8 cellular contexts compared by ENCODE assay signal in the genomic region with DNA sequence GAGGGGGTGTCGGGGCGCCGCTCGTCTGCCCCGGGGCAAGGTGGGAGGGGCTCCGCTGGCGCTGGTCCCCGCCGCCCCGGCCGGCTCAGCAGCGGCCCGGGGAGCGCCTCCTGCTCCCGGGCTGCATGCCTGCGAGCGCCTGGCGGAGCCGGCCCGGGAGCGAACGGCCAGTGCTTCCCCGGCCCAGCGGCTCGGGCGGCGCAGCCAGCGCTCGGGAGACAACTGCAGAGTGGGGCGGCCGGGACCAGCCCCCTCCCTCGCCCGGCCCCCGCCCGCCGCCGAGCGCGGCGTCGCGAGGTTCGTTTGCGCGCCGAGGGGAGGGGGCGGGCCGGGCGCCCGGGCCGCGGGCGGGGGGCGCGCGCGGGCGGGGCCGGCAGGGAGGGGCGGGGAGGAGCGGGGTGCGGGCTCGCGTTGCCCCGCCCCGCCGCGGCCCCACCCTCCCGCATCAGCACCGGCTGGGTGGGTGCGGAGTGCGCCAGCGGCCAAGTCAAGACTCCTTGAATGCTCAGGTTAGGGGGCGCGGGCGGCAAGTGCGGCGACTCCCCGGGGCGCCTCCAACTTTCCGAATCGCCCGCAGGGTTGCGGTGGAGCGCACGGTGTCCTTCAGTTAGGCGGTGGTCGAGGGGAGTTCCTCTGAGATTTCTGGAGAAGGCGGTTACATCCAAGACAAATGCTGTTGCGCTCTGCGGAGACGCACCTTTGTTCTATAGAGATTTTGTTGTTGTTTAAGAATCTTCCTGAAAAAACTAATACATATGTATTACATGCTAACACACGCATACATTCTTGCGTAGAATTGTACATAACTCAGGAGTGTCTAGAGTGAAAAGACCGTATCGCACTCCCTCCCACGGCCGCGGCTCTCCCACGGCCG. TPM values are rescaled to one million over a fixed set of nuclear protein-coding genes. Genes with fewer than 3 reads are reported as not detected.
DNase-seq lines count a peak whose midpoint lies in the region; ATAC-seq, FAIRE-seq and TF ChIP-seq lines count a peak whose summit lies in the region.
"Had no signal": no experiment of that assay in that cellular context is flagged by ENCODE, and none has a peak within 500 bp of the region (broad histone marks: within the 10 kb centered on the region; RNA-seq: fewer than 3 reads in every experiment).

A gene with protein sequence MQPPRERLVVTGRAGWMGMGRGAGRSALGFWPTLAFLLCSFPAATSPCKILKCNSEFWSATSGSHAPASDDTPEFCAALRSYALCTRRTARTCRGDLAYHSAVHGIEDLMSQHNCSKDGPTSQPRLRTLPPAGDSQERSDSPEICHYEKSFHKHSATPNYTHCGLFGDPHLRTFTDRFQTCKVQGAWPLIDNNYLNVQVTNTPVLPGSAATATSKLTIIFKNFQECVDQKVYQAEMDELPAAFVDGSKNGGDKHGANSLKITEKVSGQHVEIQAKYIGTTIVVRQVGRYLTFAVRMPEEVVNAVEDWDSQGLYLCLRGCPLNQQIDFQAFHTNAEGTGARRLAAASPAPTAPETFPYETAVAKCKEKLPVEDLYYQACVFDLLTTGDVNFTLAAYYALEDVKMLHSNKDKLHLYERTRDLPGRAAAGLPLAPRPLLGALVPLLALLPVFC (minus strand): TSS at position 231 of the 874 bp plus-strand sequence. CDS start 279 bp downstream, outside the sequence.

- no peak for FAIRE-seq in endothelial cell of umbilical vein (lab: Jason Lieb, UNC)

- H3K9ac ChIP-seq in GM23248 = no peak within 1 kb of the TSS
- H3K9ac ChIP-seq in endothelial cell of umbilical vein (replicated peaks; ENCODE audit: extremely low read depth, insufficient read depth, low read length) = no peak within 1 kb of the TSS

- H3K4me1 Mint-ChIP-seq in naive thymus-derived CD4-positive, alpha-beta T cell = peaks cover 10 to 26% (median 16%) of the 10 kb centered on the region in 7 donors

- H3K27ac ChIP-seq in GM23248 (no peak within 1 kb of the TSS), endothelial cell of umbilical vein (ENCODE audit: insufficient read depth, low read depth, low read length) (no peak within 1 kb of the TSS)
- no peak within 1 kb of the TSS for H3K27ac ChIP-seq in naive thymus-derived CD4-positive, alpha-beta T cell (ENCODE audit: low read depth, low read length)

- TF ChIP-seq POLR2A in endothelial cell of umbilical vein (IDR thresholded peaks at IDR 0.05; ENCODE audit: low read depth, low read length) = no peak

- no peaks in the 10 kb centered on the region for H3K4me1 ChIP-seq in GM23248 (ENCODE audit: insufficient read depth)
- peaks cover 3% of the 10 kb centered on the region for H3K4me1 ChIP-seq in endothelial cell of umbilical vein (ENCODE audit: control insufficient read depth, extremely low read depth, insufficient read depth, low read length)
- H3K4me1 ChIP-seq in naive thymus-derived CD4-positive, alpha-beta T cell (ENCODE audit: control insufficient read depth in 2 of 2, insufficient read depth in 2 of 2, low read length in 2 of 2) = peaks cover 0 to 4% of the 10 kb centered on the region in 2 donors

- no peak within 1 kb of the TSS for H3K27ac Mint-ChIP-seq in naive thymus-derived CD4-positive, alpha-beta T cell

- H3K9me3 ChIP-seq in GM23248 (ENCODE audit: low read depth) = no peaks in the 10 kb centered on the region
- no peaks in the 10 kb centered on the region for H3K9me3 ChIP-seq in endothelial cell of umbilical vein (replicated peaks; ENCODE audit: control insufficient read depth, insufficient read depth, low read length)
- no peaks in the 10 kb centered on the region for H3K9me3 ChIP-seq in naive thymus-derived CD4-positive, alpha-beta T cell (ENCODE audit: control insufficient read depth in 2 of 3, low read length in 3 of 3)

- CTCF ChIA-PET in endothelial cell of umbilical vein (lab: Charles Lee) = interaction anchor here (0.7 to 2.1 kb wide), 8 partner anchors 11 to 1234 kb away, joined by 3 to 31 read pairs (median 14); no protein-coding TSS in a partner anchor
- CTCF ChIA-PET in naive thymus-derived CD4-positive, alpha-beta T cell (lab: Charles Lee) = no interaction called here

- TF ChIP-seq CTCF in endothelial cell of umbilical vein (IDR thresholded peaks at IDR 0.05; ENCODE audit: extremely low read depth in 1 of 2, insufficient read depth in 1 of 2, low read depth in 1 of 2, low read length in 2 of 2) = no peak

- intact Hi-C loops in endothelial cell of umbilical vein (cut with micrococcal nuclease) = loop anchor here (1.0 kb wide), 1 partner anchor 1235 kb away; no protein-coding TSS in a partner anchor
- intact Hi-C loops in naive thymus-derived CD4-positive, alpha-beta T cell (cut with micrococcal nuclease) = loop anchor here (1.0 to 10.0 kb wide), 4 partner anchors 57 to 1031 kb away; no protein-coding TSS in a partner anchor

- POLR2A ChIA-PET in endothelial cell of umbilical vein (lab: Charles Lee) = no interaction called here
- POLR2A ChIA-PET in naive thymus-derived CD4-positive, alpha-beta T cell (lab: Charles Lee) = no interaction called here

- peak; percentile 17 for ATAC-seq in naive thymus-derived CD4-positive, alpha-beta T cell
- ATAC-seq in HG02623 (IDR thresholded peaks at IDR 0.05; ENCODE audit: unreplicated experiment) = no peak
- no peak for ATAC-seq in HG03460 (IDR thresholded peaks at IDR 0.05; ENCODE audit: unreplicated experiment)

- in situ Hi-C loops in GM23248 (cut with MboI) = no loop called here

- H3K36me3 Mint-ChIP-seq in naive thymus-derived CD4-positive, alpha-beta T cell = peaks cover 0 to 5% (median 0%) of the 10 kb centered on the region in 5 donors

- H3K9me2 ChIP-seq in GM23248 (ENCODE audit: insufficient read depth) = no peaks in the 10 kb centered on the region

- no TSS peak for BruUV-seq in endothelial cell of umbilical vein (replicated peaks; lab: Mats Ljungman, UMichigan)

- H3K4me3 ChIP-seq in GM23248 (peak within 1 kb of the TSS; percentile 55), endothelial cell of umbilical vein (replicated peaks in 1 of 3; ENCODE audit: insufficient read depth in 1 of 3, low read depth in 1 of 3, low read length in 3 of 3) (no peak within 1 kb of the TSS)
- H3K4me3 ChIP-seq in naive thymus-derived CD4-positive, alpha-beta T cell (ENCODE audit: low read length) = peak within 1 kb of the TSS; percentile 33

- no peaks in the 10 kb centered on the region for H3K9me1 ChIP-seq in endothelial cell of umbilical vein (replicated peaks; ENCODE audit: control insufficient read depth, extremely low read depth, insufficient read depth, low read length)

- 16 to 20% methylated on average over 25 to 54 of the region's 101 CpGs for WGBS in GM23248 (ENCODE audit: low coverage in 1 of 2, low lambda C conversion rate in 2 of 2, missing lambda C conversion rate in 2 of 2), 2 experiments

- H3K79me2 ChIP-seq in GM23248 (ENCODE audit: insufficient read depth) (no peaks in the 10 kb centered on the region), endothelial cell of umbilical vein (ENCODE audit: control insufficient read depth, insufficient read depth, low read length) (no peaks in the 10 kb centered on the region)

- H3K4me2 ChIP-seq in GM23248 (ENCODE audit: unreplicated experiment) (peak within 1 kb of the TSS; percentile 78), endothelial cell of umbilical vein (ENCODE audit: insufficient read depth, low read length) (peak within 1 kb of the TSS; percentile 26)

- peak within 1 kb of the TSS; percentile 60 for H2AFZ ChIP-seq in GM23248
- peak within 1 kb of the TSS; percentile 76 for H2AFZ ChIP-seq in endothelial cell of umbilical vein (ENCODE audit: low read depth, low read length)

- H3F3A ChIP-seq in GM23248 (ENCODE audit: insufficient read depth) = no peaks in the 10 kb centered on the region

- H3K4me3 Mint-ChIP-seq in naive thymus-derived CD4-positive, alpha-beta T cell = peak within 1 kb of the TSS; percentile 75 to 94 (median 87)

- no peaks in the 10 kb centered on the region for H3K9me3 Mint-ChIP-seq in naive thymus-derived CD4-positive, alpha-beta T cell

- H3K36me3 ChIP-seq in GM23248 (ENCODE audit: low read depth) (no peaks in the 10 kb centered on the region), endothelial cell of umbilical vein (ENCODE audit: control insufficient read depth in 2 of 2, extremely low read depth in 1 of 2, insufficient read depth in 2 of 2, low read length in 2 of 2) (no peaks in the 10 kb centered on the region)
- no peaks in the 10 kb centered on the region for H3K36me3 ChIP-seq in naive thymus-derived CD4-positive, alpha-beta T cell (ENCODE audit: control insufficient read depth in 2 of 3, insufficient read depth in 3 of 3, low read length in 3 of 3)

- DNase-seq in GM23248 = peak; percentile 23
- peak; percentile 17 for DNase-seq in NCI-H748 treated with DMSO at 0.1 percent for 48 hours (lab: John Stamatoyannopoulos, UW)
- no peak for DNase-seq in endothelial cell of umbilical vein (ENCODE audit: low read depth, low spot score)
- DNase-seq in naive thymus-derived CD4-positive, alpha-beta T cell = peak in 1 of 9 donors; percentile 38
- no peak for DNase-seq in stimulated activated CD4-positive, alpha-beta T cell treated with anti-CD3 and anti-CD28 coated beads, Interleukin-12 subunit alpha, Interleukin-12 subunit beta, amount 100 ng/mL, for 4 hours

- H3K27me3 Mint-ChIP-seq in naive thymus-derived CD4-positive, alpha-beta T cell = peaks cover 52 to 68% (median 64%) of the 10 kb centered on the region in 5 donors

- dilution Hi-C loops in endothelial cell of umbilical vein (cut with MboI; ENCODE audit: extremely low pct_ligation_motif_present, low sequenced_read_pairs) = no loop called here

- no peaks in the 10 kb centered on the region for H4K20me1 ChIP-seq in GM23248 (ENCODE audit: insufficient read depth)
- H4K20me1 ChIP-seq in endothelial cell of umbilical vein (replicated peaks; ENCODE audit: control insufficient read depth, extremely low read depth, insufficient read depth, low read length) = no peaks in the 10 kb centered on the region

- H3K27me3 ChIP-seq in GM23248 (replicated peaks; ENCODE audit: insufficient read depth) (peaks cover 73% of the 10 kb centered on the region), endothelial cell of umbilical vein (ENCODE audit: control insufficient read depth in 2 of 2, insufficient read depth in 2 of 2, low read length in 2 of 2) (peaks cover 40 to 53% of the 10 kb centered on the region in 2 experiments)
- H3K27me3 ChIP-seq in naive thymus-derived CD4-positive, alpha-beta T cell (ENCODE audit: control insufficient read depth in 2 of 2, insufficient read depth in 2 of 2, low read length in 2 of 2) = peaks cover 15 to 22% of the 10 kb centered on the region in 2 donors

RNA-seq across cellular contexts. Expression of the gene that starts here (rescaled TPM):
- total RNA-seq in GM23248 (2014; rRNA removed; shearing (Covaris generic)) = 0.76 and 2.0 TPM in 2 replicates
- polyA plus RNA-seq in GM23248 (2016; fragmentation: Nextera tagmentation; extraction: Ambion mirVana) (0.65 and 0.84 TPM in 2 replicates), endothelial cell of umbilical vein (0.03 and 0.06 TPM in 2 replicates)
- 0.13 TPM in 1 of 2 replicates, not detected in the other for total RNA-seq in endothelial cell of umbilical vein
- 0.04 TPM in 1 of 2 replicates, not detected in the other for polyA plus RNA-seq in endothelial cell of umbilical vein (2011; cell fraction: cytosol; rRNA removed)
- 0.04 TPM in 2 replicates for polyA plus RNA-seq in endothelial cell of umbilical vein (2011; cell fraction: nucleus; rRNA removed)
- 0.07 TPM in 1 of 2 replicates, not detected in the other for polyA plus RNA-seq in endothelial cell of umbilical vein (2012)
- polyA minus RNA-seq in endothelial cell of umbilical vein = not detected in 2 replicates
- not detected for polyA minus RNA-seq in endothelial cell of umbilical vein (2011; cell fraction: cytosol; rRNA and poly(A)+ RNA removed)
- polyA minus RNA-seq in endothelial cell of umbilical vein (2011; cell fraction: nucleus; rRNA and poly(A)+ RNA removed) = not detected in 2 replicates
- 1 to 10 TPM in 1 of 5 experiments, not detected in 4; 1.1 TPM for total RNA-seq in naive thymus-derived CD4-positive, alpha-beta T cell
- not detected for polyA plus RNA-seq in naive thymus-derived CD4-positive, alpha-beta T cell
- total RNA-seq: RPMI7951 had no signal

Comparison
In these comparisons a context has a peak if more than half of its experiments do, and no peak if none do; other contexts are left out.
1. DNase-seq: peak in GM23248 (single experiment) and NCI-H748 treated with DMSO at 0.1 percent for 48 hours (single experiment); none in endothelial cell of umbilical vein (single experiment) and stimulated activated CD4-positive, alpha-beta T cell treated with anti-CD3 and anti-CD28 coated beads, Interleukin-12 subunit alpha, Interleukin-12 subunit beta, amount 100 ng/mL, for 4 hours (single experiment).
2. H3K4me3 ChIP-seq: peak in GM23248 (single experiment) and naive thymus-derived CD4-positive, alpha-beta T cell (single experiment); none in endothelial cell of umbilical vein (0 of 3).